In the genomic region with DNA sequence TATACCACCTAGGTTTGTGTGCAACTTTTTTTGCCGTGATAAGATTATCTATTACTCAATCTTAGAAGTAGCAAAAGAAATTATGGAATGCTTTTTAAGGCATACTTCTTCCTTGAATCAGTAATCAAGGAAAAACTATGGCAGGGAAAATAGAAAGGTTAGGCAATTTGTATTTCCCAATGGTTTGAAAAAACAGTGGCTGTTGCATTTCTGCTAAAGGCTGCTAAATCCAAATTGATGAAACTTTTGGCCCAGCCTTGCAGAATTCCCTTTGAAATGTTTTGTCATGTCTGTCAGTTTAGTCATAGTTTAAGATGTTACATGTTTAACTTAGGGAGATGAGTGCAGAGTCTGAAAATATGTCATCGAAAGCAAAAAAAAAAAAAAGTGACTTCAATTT, we compare ENCODE assay signal across 17 cellular contexts.
"Had no signal": no experiment of that assay in that cellular context is flagged by ENCODE, and none has a peak within 500 bp of the region (broad histone marks: within the 10 kb centered on the region; RNA-seq: fewer than 3 reads in every experiment).

No MANE protein-coding gene starts in this region.

- DNase-seq: effector memory CD4-positive, alpha-beta T cell; foreskin keratinocyte; kidney glomerular epithelial cell; mammary epithelial cell; naive thymus-derived CD4-positive, alpha-beta T cell; nephron progenitor cell; psoas muscle; retina; stimulated activated CD4-positive, alpha-beta T cell treated with anti-CD3 and anti-CD28 coated beads, Interleukin-2, amount 100 ng/mL, for 24 hours; stimulated activated CD4-positive, alpha-beta T cell treated with anti-CD3 and anti-CD28 coated beads, Interleukin-4, amount 100 ng/mL, for 4 hours; stimulated activated naive B cell treated with anti-CD40 and anti-IgM and Interleukin-4, amounts not matched to agents 10 μg/mL and 1 μg/mL and 100 μg/mL, for 72 hours; stimulated activated naive CD8-positive, alpha-beta T cell treated with anti-CD3 and anti-CD28 coated beads, Interleukin-15, amount 100 ng/mL, for 72 hours; substantia nigra; transverse colon had no signal

- H3K9me3 ChIP-seq: psoas muscle, thoracic aorta, transverse colon had no signal

- H3K27ac ChIP-seq: foreskin keratinocyte, hepatocyte, psoas muscle, skin epidermis, thoracic aorta, transverse colon had no signal

- H3K4me3 ChIP-seq: hepatocyte, psoas muscle, skin epidermis, thoracic aorta, transverse colon had no signal

- H3K4me1 ChIP-seq: foreskin keratinocyte, psoas muscle had no signal

- H3K36me3 ChIP-seq: thoracic aorta, transverse colon had no signal
